In the genomic region with DNA sequence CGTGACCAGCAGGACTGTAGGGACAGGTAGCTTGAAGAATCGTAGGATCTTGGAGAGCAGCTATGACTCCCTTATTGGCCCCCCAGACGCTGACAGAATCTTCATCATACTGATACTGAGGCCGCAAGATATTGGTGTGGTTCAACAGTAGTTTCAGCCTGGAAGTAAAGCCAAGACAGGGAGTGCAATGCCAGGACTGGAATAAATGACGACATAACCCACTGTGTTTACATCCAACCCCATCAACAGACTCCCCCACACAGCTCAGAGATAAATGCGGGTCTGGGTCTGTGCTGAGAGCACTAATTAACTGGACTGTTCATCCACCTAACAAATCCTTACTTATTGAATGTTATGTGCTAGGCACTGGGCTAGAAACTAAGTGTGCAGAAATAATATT, we compare ENCODE assay signal across 17 cellular contexts. TPM values are rescaled to one million over a fixed set of nuclear protein-coding genes. Genes with fewer than 3 reads are reported as not detected.
DNase-seq lines count a peak whose midpoint lies in the region; ATAC-seq and TF ChIP-seq lines count a peak whose summit lies in the region.
"Had no signal": no experiment of that assay in that cellular context is flagged by ENCODE, and none has a peak within 500 bp of the region (broad histone marks: within the 10 kb centered on the region; RNA-seq: fewer than 3 reads in every experiment).

No MANE protein-coding gene starts in this region.

- DNase-seq in Daoy (ENCODE audit: low read depth) (peak; percentile 5), Kasumi-1 (lab: John Stamatoyannopoulos, UW) (peak; percentile 32 to 57), UCSD-AML1 (lab: John Stamatoyannopoulos, UW; ENCODE audit: unreplicated experiment) (peak; percentile 25), left lung (no peak), MG63 (no peak), KG1 (lab: John Stamatoyannopoulos, UW) (no peak)
- DNase-seq: activated CD4-positive, alpha-beta memory T cell treated with anti-CD3 and anti-CD28 coated beads, Interleukin-2, amount 10 ng/mL, durations not matched to agents 7 days and 5 days; activated naive CD4-positive, alpha-beta T cell treated with anti-CD3 and anti-CD28 coated beads, Interleukin-2, amount 50 U/mL, for 16 hours; NCI-H1105; NCI-H2227 treated with DMSO at 0.1 percent for 48 hours had no signal

- H3K27ac ChIP-seq in left lung = peak overlapping the region in 1 of 2 donors; percentile 89
- H3K27ac ChIP-seq: epithelial cell of prostate, neural progenitor cell had no signal

- H3K4me1 ChIP-seq in left lung = peaks cover 0 to 27% of the 10 kb centered on the region in 2 donors
- H3K4me1 ChIP-seq: neural progenitor cell had no signal

- peak; percentile 64 for ATAC-seq in left lung
- no peak for ATAC-seq in GM21367 (IDR thresholded peaks at IDR 0.05; ENCODE audit: unreplicated experiment)
- ATAC-seq in HG03135 (IDR thresholded peaks at IDR 0.05; ENCODE audit: unreplicated experiment) = no peak
- ATAC-seq: HCT116, Panc1 had no signal

- no peaks in the 10 kb centered on the region for H3K36me3 ChIP-seq in left lung
- no peaks in the 10 kb centered on the region for H3K36me3 ChIP-seq in MG63
- H3K36me3 ChIP-seq: neural progenitor cell had no signal

- H3K4me3 ChIP-seq in left lung (no peak overlapping the region), MG63 (no peak overlapping the region)
- H3K4me3 ChIP-seq: neural progenitor cell, skin epidermis had no signal

- no peaks in the 10 kb centered on the region for H3K9me3 ChIP-seq in left lung
- no peaks in the 10 kb centered on the region for H3K9me3 ChIP-seq in MG63

- no peak for TF ChIP-seq CTCF in left lung (IDR thresholded peaks at IDR 0.05)

- intact Hi-C loops in left lung (cut with DNase I) = no loop called here

- no peaks in the 10 kb centered on the region for H3K27me3 ChIP-seq in left lung
- no peaks in the 10 kb centered on the region for H3K27me3 ChIP-seq in MG63
- H3K27me3 ChIP-seq: neural progenitor cell had no signal

RNA-seq across cellular contexts. Expression of gene NOXRED1, which starts 16.6 kb away (rescaled TPM):
- total RNA-seq in Daoy (2014; rRNA removed; shearing (Covaris generic)) = 1.3 and 1.4 TPM in 2 replicates
- under 1 TPM; 0.26 to 0.45 TPM for total RNA-seq in left lung
- total RNA-seq in MG63 (2014; rRNA removed; shearing (Covaris generic); ENCODE audit: low replicate concordance) = not detected in 2 replicates

RNA-seq across cellular contexts. Expression of gene SAMD15, which starts 29.5 kb away (rescaled TPM):
- total RNA-seq in Daoy (2014; rRNA removed; shearing (Covaris generic)) = 3.0 and 4.5 TPM in 2 replicates
- 1 to 10 TPM; 1.7 to 2.2 TPM for total RNA-seq in left lung
- total RNA-seq in MG63 (2014; rRNA removed; shearing (Covaris generic); ENCODE audit: low replicate concordance) = 0.30 TPM in 1 of 2 replicates, not detected in the other

RNA-seq across cellular contexts. Expression of gene TMED8, which starts 29.8 kb away (rescaled TPM):
- total RNA-seq in Daoy (2014; rRNA removed; shearing (Covaris generic)) = 15.4 and 17.2 TPM in 2 replicates
- 10 to 100 TPM; 12.7 to 15.9 TPM for total RNA-seq in left lung
- total RNA-seq in MG63 (2014; rRNA removed; shearing (Covaris generic); ENCODE audit: low replicate concordance) = 2.4 and 2.5 TPM in 2 replicates

RNA-seq across cellular contexts. Expression of gene VIPAS39, which starts 50.7 kb away (rescaled TPM):
- 28.4 and 30.2 TPM in 2 replicates for total RNA-seq in Daoy (2014; rRNA removed; shearing (Covaris generic))
- 10 to 100 TPM; 15.4 to 16.3 TPM for total RNA-seq in left lung
- total RNA-seq in MG63 (2014; rRNA removed; shearing (Covaris generic); ENCODE audit: low replicate concordance) = 27.7 and 36.3 TPM in 2 replicates

RNA-seq across cellular contexts. Expression of gene AHSA1, which starts 51.2 kb away (rescaled TPM):
- 440 and 534 TPM in 2 replicates for total RNA-seq in Daoy (2014; rRNA removed; shearing (Covaris generic))
- 100 to 1,000 TPM; 111 to 150 TPM for total RNA-seq in left lung
- total RNA-seq in MG63 (2014; rRNA removed; shearing (Covaris generic); ENCODE audit: low replicate concordance) = 160 and 278 TPM in 2 replicates

Comparison
In these comparisons a context has a peak if more than half of its experiments do, and no peak if none do; other contexts are left out.
1. DNase-seq: peak in Daoy (single experiment), Kasumi-1 (2 of 2) and UCSD-AML1 (single experiment); none in left lung (0 of 2), MG63 (single experiment) and KG1 (single experiment).